Comparison of ENCODE assay signal across 1 cellular context in the genomic region with DNA sequence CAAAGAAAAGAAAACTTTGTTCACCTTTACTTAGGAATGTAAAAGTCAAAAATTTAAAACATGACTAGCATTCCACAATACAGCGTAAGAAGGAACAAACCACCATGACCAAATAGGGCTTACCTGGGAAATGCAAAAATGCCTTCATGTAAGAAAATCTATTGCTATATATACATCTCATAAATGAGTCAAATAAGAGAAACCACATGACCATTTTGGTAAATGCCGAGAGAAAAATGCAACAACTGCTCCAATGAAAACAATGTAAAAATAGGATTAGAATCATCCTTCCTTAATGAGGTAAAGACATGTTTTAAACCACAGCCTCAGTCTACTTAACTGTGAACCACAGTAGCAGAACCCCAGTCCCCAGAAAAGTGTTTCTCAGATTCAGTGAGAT.
TF ChIP-seq lines count a peak whose summit lies in the region.

No MANE protein-coding gene starts in this region.

TF ChIP-seq in GM23338, 12 proteins besides CTCF, POLR2A, EP300 and RAD21 (continued from another document):
- TF ChIP-seq ZNF462 (CRISPR knock-in tag; IDR thresholded peaks at IDR 0.05) = no peak
- no peak for TF ChIP-seq EZH2 (IDR thresholded peaks at IDR 0.05; ENCODE audit: low read depth, unreplicated experiment)
- no peak for TF ChIP-seq POLR2AphosphoS5 (IDR thresholded peaks at IDR 0.05; ENCODE audit: low read depth)
- TF ChIP-seq, protein P1, sequence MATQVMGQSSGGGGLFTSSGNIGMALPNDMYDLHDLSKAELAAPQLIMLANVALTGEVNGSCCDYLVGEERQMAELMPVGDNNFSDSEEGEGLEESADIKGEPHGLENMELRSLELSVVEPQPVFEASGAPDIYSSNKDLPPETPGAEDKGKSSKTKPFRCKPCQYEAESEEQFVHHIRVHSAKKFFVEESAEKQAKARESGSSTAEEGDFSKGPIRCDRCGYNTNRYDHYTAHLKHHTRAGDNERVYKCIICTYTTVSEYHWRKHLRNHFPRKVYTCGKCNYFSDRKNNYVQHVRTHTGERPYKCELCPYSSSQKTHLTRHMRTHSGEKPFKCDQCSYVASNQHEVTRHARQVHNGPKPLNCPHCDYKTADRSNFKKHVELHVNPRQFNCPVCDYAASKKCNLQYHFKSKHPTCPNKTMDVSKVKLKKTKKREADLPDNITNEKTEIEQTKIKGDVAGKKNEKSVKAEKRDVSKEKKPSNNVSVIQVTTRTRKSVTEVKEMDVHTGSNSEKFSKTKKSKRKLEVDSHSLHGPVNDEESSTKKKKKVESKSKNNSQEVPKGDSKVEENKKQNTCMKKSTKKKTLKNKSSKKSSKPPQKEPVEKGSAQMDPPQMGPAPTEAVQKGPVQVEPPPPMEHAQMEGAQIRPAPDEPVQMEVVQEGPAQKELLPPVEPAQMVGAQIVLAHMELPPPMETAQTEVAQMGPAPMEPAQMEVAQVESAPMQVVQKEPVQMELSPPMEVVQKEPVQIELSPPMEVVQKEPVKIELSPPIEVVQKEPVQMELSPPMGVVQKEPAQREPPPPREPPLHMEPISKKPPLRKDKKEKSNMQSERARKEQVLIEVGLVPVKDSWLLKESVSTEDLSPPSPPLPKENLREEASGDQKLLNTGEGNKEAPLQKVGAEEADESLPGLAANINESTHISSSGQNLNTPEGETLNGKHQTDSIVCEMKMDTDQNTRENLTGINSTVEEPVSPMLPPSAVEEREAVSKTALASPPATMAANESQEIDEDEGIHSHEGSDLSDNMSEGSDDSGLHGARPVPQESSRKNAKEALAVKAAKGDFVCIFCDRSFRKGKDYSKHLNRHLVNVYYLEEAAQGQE (IDR thresholded peaks at IDR 0.05; ENCODE audit: unreplicated experiment) = no peak
- no peak for TF ChIP-seq ZNF331 (CRISPR knock-in tag; IDR thresholded peaks at IDR 0.05; ENCODE audit: low read depth)
- no peak for TF ChIP-seq NANOG (IDR thresholded peaks at IDR 0.05; ENCODE audit: borderline replicate concordance)
- TF ChIP-seq STAT1 (IDR thresholded peaks at IDR 0.05; ENCODE audit: unreplicated experiment) = no peak
